In genomic region chr17:9802294-9802693, GRCh38 we compare ENCODE assay signal across 1 cellular context.
TF ChIP-seq lines count a peak whose summit lies in the region.

No MANE protein-coding gene starts in this region.

TF ChIP-seq in HepG2, 621 proteins besides CTCF, POLR2A, EP300 and RAD21:
- TF ChIP-seq ZNF224 (CRISPR knock-in tag; IDR thresholded peaks at IDR 0.05): no peak
- TF ChIP-seq GTF3A (CRISPR knock-in tag; conservative IDR thresholded peaks at IDR 0.05): no peak
- no peak for TF ChIP-seq ZNF761 (CRISPR knock-in tag; conservative IDR thresholded peaks at IDR 0.05)
- no peak for TF ChIP-seq YEATS4 (CRISPR knock-in tag; IDR thresholded peaks at IDR 0.05; ENCODE audit: borderline replicate concordance)
- no peak for TF ChIP-seq ZNF83 (CRISPR knock-in tag; IDR thresholded peaks at IDR 0.05; ENCODE audit: borderline replicate concordance)
- no peak for TF ChIP-seq MAFK (conservative IDR thresholded peaks at IDR 0.05 in 1 of 2, IDR thresholded peaks at IDR 0.05 in 1 of 2; ENCODE audit: low read length in 2 of 2)
- no peak for TF ChIP-seq ZNF260 (CRISPR knock-in tag; IDR thresholded peaks at IDR 0.05; ENCODE audit: borderline replicate concordance, low read depth)
